In genomic region chr2:158234497-158234896, GRCh38 we compare ENCODE assay signal across 9 cellular contexts.
"Had no signal": no experiment of that assay in that cellular context is flagged by ENCODE, and none has a peak within 500 bp of the region (broad histone marks: within the 10 kb centered on the region; RNA-seq: fewer than 3 reads in every experiment).

No MANE protein-coding gene starts in this region.

- H3K4me3 ChIP-seq: GM23338 had no signal

- H2AFZ ChIP-seq: GM23338 had no signal

- H3K4me1 Mint-ChIP-seq: GM23338, H9 had no signal

- H3K9me3 Mint-ChIP-seq: GM23338, H9, HFFc6 had no signal

- FAIRE-seq: H1, H54, HTR-8/SVneo had no signal

- H3K4me2 ChIP-seq: GM23338 had no signal

- DNase-seq: H9, HCEC 1CT, HFFc6, IMR-90, KBM-7 had no signal

- H3K27ac Mint-ChIP-seq: GM23338, H9, HFFc6 had no signal

- H3K4me3 Mint-ChIP-seq: GM23338, H9, HFFc6 had no signal

- ATAC-seq: GM23338 had no signal
